15 cellular contexts compared by ENCODE assay signal in the genomic region with DNA sequence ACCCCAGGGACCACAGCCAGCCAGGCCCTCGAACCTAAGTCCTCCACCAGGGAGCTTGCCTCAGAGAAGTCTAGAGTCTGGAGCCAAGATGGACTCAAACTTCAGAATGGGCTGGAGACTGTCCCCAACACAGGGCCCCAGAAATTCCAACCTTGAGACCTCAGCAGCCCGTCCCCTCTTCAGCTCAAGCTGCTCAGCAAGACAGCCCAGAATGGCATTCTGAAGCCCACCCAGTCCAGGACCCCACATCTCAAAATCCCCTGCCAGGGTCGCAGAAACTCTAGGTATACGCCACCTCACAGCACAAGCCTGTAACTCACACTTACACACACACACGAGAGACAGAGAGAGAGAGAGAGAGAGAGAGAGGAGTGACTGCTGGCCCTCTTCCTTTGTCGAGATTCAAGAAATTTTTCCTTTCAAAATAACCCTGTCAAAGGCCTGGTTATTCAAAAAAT. TPM values are rescaled to one million over a fixed set of nuclear protein-coding genes. Genes with fewer than 3 reads are reported as not detected.
DNase-seq lines count a peak whose midpoint lies in the region; ATAC-seq and TF ChIP-seq lines count a peak whose summit lies in the region.
"Had no signal": no experiment of that assay in that cellular context is flagged by ENCODE, and none has a peak within 500 bp of the region (broad histone marks: within the 10 kb centered on the region; RNA-seq: fewer than 3 reads in every experiment).

No MANE protein-coding gene starts in this region.

- H3K4me3 ChIP-seq in IMR-90 (ENCODE audit: insufficient read depth, low read depth, low read length) = no peak overlapping the region
- no peak overlapping the region for H3K4me3 ChIP-seq in mucosa of rectum (ENCODE audit: low read length in 2 of 2)
- H3K4me3 ChIP-seq in stomach = no peak overlapping the region

- peak overlapping the region; percentile 92 for H4K91ac ChIP-seq in IMR-90 (ENCODE audit: insufficient read depth, low read depth, low read length)

- CTCF ChIA-PET in IMR-90 (lab: Yijun Ruan, JAX) = interaction anchor here (0.6 to 2.4 kb wide), 15 partner anchors 9 to 183 kb away, joined by 3 to 18 read pairs (median 3); partner anchors contain the start of gene ABCB8

- H3K79me1 ChIP-seq in IMR-90 (ENCODE audit: low read depth in 1 of 2, low read length in 2 of 2) = no peaks in the 10 kb centered on the region

- H3K36me3 ChIP-seq in IMR-90 (ENCODE audit: control insufficient read depth, insufficient read depth, low read length) (no peaks in the 10 kb centered on the region; the same call in 1 of the 2 replicates), mucosa of rectum (ENCODE audit: control insufficient read depth in 2 of 2, insufficient read depth in 2 of 2, low read length in 2 of 2) (no peaks in the 10 kb centered on the region), stomach (no peaks in the 10 kb centered on the region)

- DNase-seq in IMR-90 = no peak
- DNase-seq in chondrocyte (ENCODE audit: low spot score) = no peak
- no peak for DNase-seq in stomach
- no peak for DNase-seq in NCI-H69 (lab: John Stamatoyannopoulos, UW)
- DNase-seq in NCI-H1436 (lab: John Stamatoyannopoulos, UW) = no peak
- DNase-seq: KG1, NCI-H1048, NCI-H510A treated with DMSO at 0.1 percent for 48 hours, SIG-M5 had no signal

- H3K4me3 Mint-ChIP-seq in chondrocyte (ENCODE audit: unreplicated experiment) = no peak overlapping the region
- H3K4me3 Mint-ChIP-seq: central memory CD8-positive, alpha-beta T cell; H9; T-helper 2 cell treated with Interferon-gamma antibody and Interleukin-4, amounts not matched to agents 5 μg/mL and 100 μg/mL, for 36 hours had no signal

- H2AK9ac ChIP-seq in IMR-90 (replicated peaks; ENCODE audit: low read depth, low read length, poor library complexity) = peak overlapping the region; percentile 6

- peak overlapping the region; percentile 66 for H2BK120ac ChIP-seq in IMR-90 (ENCODE audit: low read depth, low read length)

- peak overlapping the region; percentile 50 for H3K27ac Mint-ChIP-seq in chondrocyte (ENCODE audit: unreplicated experiment)
- H3K27ac Mint-ChIP-seq: T-helper 2 cell treated with Interferon-gamma antibody and Interleukin-4, amounts not matched to agents 5 μg/mL and 100 μg/mL, for 36 hours had no signal

- H3K9me1 ChIP-seq in IMR-90 (ENCODE audit: insufficient read depth, low read length) = no peaks in the 10 kb centered on the region

- peak overlapping the region; percentile 45; the same call in 1 of the 2 replicates for H3K23ac ChIP-seq in IMR-90 (ENCODE audit: low read depth, low read length)

- H3K27ac ChIP-seq in IMR-90 (ENCODE audit: insufficient read depth, low read length) = peak overlapping the region; percentile 79
- H3K27ac ChIP-seq in mucosa of rectum (ENCODE audit: low read depth in 2 of 2, low read length in 2 of 2) = peak overlapping the region; percentile 26 to 52
- peak overlapping the region in 4 of 5 donors; percentile 69 to 80 (median 74) for H3K27ac ChIP-seq in stomach

- H3K14ac ChIP-seq in IMR-90 (replicated peaks; ENCODE audit: low read depth, low read length) = peak overlapping the region; percentile 73; the same call in 1 of the 2 replicates

- H3K4me1 Mint-ChIP-seq in chondrocyte (ENCODE audit: low read depth) = peaks cover 21% of the 10 kb centered on the region

- POLR2A ChIA-PET in IMR-90 (lab: Charles Lee; ENCODE audit: unreplicated experiment) = no interaction called here

- H3K9me3 Mint-ChIP-seq in chondrocyte (ENCODE audit: low read depth) = no peaks in the 10 kb centered on the region
- H3K9me3 Mint-ChIP-seq: central memory CD8-positive, alpha-beta T cell; H9; T-helper 2 cell treated with Interferon-gamma antibody and Interleukin-4, amounts not matched to agents 5 μg/mL and 100 μg/mL, for 36 hours had no signal

- TF ChIP-seq CTCF in IMR-90 (conservative IDR thresholded peaks at IDR 0.05; ENCODE audit: low read depth, low read length) (no peak), chondrocyte (IDR thresholded peaks at IDR 0.05) (no peak), stomach (IDR thresholded peaks at IDR 0.05) (no peak)

- H4K20me1 ChIP-seq in IMR-90 (ENCODE audit: insufficient read depth, low read length) = no peaks in the 10 kb centered on the region

- dilution Hi-C loops in IMR-90 (cut with HindIII; ENCODE audit: low sequenced_read_pairs, unreplicated experiment) = no loop called here

- no peak overlapping the region for H3K4me2 ChIP-seq in IMR-90 (ENCODE audit: low read depth, low read length)

- no peaks in the 10 kb centered on the region; the same call in 1 of the 2 replicates for H3K27me3 ChIP-seq in IMR-90 (ENCODE audit: control insufficient read depth, insufficient read depth, low read length)
- no peaks in the 10 kb centered on the region for H3K27me3 ChIP-seq in mucosa of rectum (ENCODE audit: control insufficient read depth in 2 of 2, insufficient read depth in 2 of 2, low read length in 2 of 2)
- peaks cover 0 to 55% (median 29%) of the 10 kb centered on the region in 3 donors for H3K27me3 ChIP-seq in stomach
- H3K27me3 ChIP-seq: BE2C had no signal

- no peak for TF ChIP-seq POLR2A in IMR-90 (IDR thresholded peaks at IDR 0.05; ENCODE audit: low read depth, low read length)
- TF ChIP-seq POLR2A in stomach (IDR thresholded peaks at IDR 0.05) = no peak

- H4K8ac ChIP-seq in IMR-90 (ENCODE audit: low read depth in 2 of 2, low read length in 2 of 2) = peak overlapping the region; percentile 78 to 85

- no peak overlapping the region for H2BK15ac ChIP-seq in IMR-90 (ENCODE audit: low read depth, low read length)

- H3K4me1 ChIP-seq in IMR-90 (ENCODE audit: control insufficient read depth, insufficient read depth, low read length) (peaks cover 13% of the 10 kb centered on the region; the same call in 1 of the 2 replicates), mucosa of rectum (ENCODE audit: control insufficient read depth in 2 of 2, insufficient read depth in 2 of 2, low read length in 2 of 2) (no peaks in the 10 kb centered on the region), stomach (peaks cover 0 to 69% (median 38%) of the 10 kb centered on the region in 4 donors)

- H3K9me3 ChIP-seq in IMR-90 (ENCODE audit: control insufficient read depth, insufficient read depth, low read length) (no peaks in the 10 kb centered on the region), mucosa of rectum (ENCODE audit: control insufficient read depth in 2 of 2, low read length in 2 of 2) (no peaks in the 10 kb centered on the region), stomach (no peaks in the 10 kb centered on the region)
- H3K9me3 ChIP-seq: BE2C had no signal

- peak; percentile 7 for ATAC-seq in IMR-90 (ENCODE audit: low read depth)
- no peak for ATAC-seq in HG03460 (IDR thresholded peaks at IDR 0.05; ENCODE audit: unreplicated experiment)

- no peak for TF ChIP-seq RAD21 in IMR-90 (IDR thresholded peaks at IDR 0.05; ENCODE audit: low read length)

- in situ Hi-C loops in IMR-90 (cut with MboI; ENCODE audit: low sequenced_read_pairs) = no loop called here

- peak overlapping the region; percentile 46 for H3K56ac ChIP-seq in IMR-90 (ENCODE audit: extremely low read depth, insufficient read depth, low read length)

- WGBS in IMR-90 (ENCODE audit: extremely low coverage in 2 of 2, insufficient read length in 1 of 2), 2 experiments = 0% methylated on average over 1 of the region's 6 CpGs; no CpG with 5 or more reads in 1 of the 2 experiments
- WGBS in stomach, 5 donors = 36 to 48% (median 41%) methylated on average over 5 to 6 of the region's 6 CpGs

- peak overlapping the region; percentile 71 for H3K4ac ChIP-seq in IMR-90 (ENCODE audit: low read depth, low read length)

- intact Hi-C loops in IMR-90 (cut with micrococcal nuclease) = loop anchor here (1.0 to 2.0 kb wide), 4 partner anchors 56 to 210 kb away; no protein-coding TSS in a partner anchor
- intact Hi-C loops in stomach (cut with DNase I; ENCODE audit: low total_unique reads) = no loop called here

- H2AFZ ChIP-seq in IMR-90 (replicated peaks; ENCODE audit: low read length, poor library complexity) = peak overlapping the region; percentile 61

- peaks cover 16% of the 10 kb centered on the region for H3K27me3 Mint-ChIP-seq in chondrocyte (ENCODE audit: low read depth)

- peak overlapping the region; percentile 63; the same call in 1 of the 2 replicates for H3K18ac ChIP-seq in IMR-90 (ENCODE audit: low read depth, low read length)

- peak overlapping the region; percentile 86 for H4K5ac ChIP-seq in IMR-90 (ENCODE audit: low read depth, low read length)

- no TSS peak for BruUV-seq in IMR-90 (replicated peaks; lab: Mats Ljungman, UMichigan)

- no peak overlapping the region for H2BK5ac ChIP-seq in IMR-90 (ENCODE audit: low read depth, low read length, poor library complexity, severe bottlenecking)

- peak overlapping the region; percentile 22; the same call in 1 of the 2 replicates for H2AK5ac ChIP-seq in IMR-90 (ENCODE audit: low read depth, low read length)

- no peak for TF ChIP-seq EP300 in stomach (IDR thresholded peaks at IDR 0.05)

- H3K9ac ChIP-seq in IMR-90 (ENCODE audit: low read depth, low read length) = peak overlapping the region; percentile 61
- no peak overlapping the region for H3K9ac ChIP-seq in mucosa of rectum (ENCODE audit: low read depth in 1 of 2, low read length in 2 of 2)

- H3K36me3 Mint-ChIP-seq in chondrocyte (ENCODE audit: low read depth) = no peaks in the 10 kb centered on the region

- peak overlapping the region; percentile 64 for H2BK20ac ChIP-seq in IMR-90 (ENCODE audit: low read depth, low read length)

TF ChIP-seq in IMR-90, 13 proteins besides CTCF, POLR2A, EP300 and RAD21 (continues in another document):
- TF ChIP-seq NFE2L2 (IDR thresholded peaks at IDR 0.05; ENCODE audit: low read depth, low read length) (no peak), FOS (IDR thresholded peaks at IDR 0.05; ENCODE audit: low read depth, low read length) (no peak), RFX5 (IDR thresholded peaks at IDR 0.05; ENCODE audit: low read depth, low read length) (no peak)

RNA-seq across cellular contexts. Expression of gene KCNH2, which starts 15.8 kb away (rescaled TPM):
- total RNA-seq in IMR-90 (2012; rRNA removed) = 0.56 and 0.90 TPM in 2 replicates
- 1.6 and 2.1 TPM in 2 replicates for polyA plus RNA-seq in IMR-90 (2012; rRNA removed)
- 0.74 and 2.5 TPM in 2 replicates for polyA plus RNA-seq in IMR-90 (2012; cell fraction: cytosol; rRNA removed)
- 1.2 and 2.0 TPM in 2 replicates for polyA plus RNA-seq in IMR-90 (2012; cell fraction: nucleus; rRNA removed; ENCODE audit: low replicate concordance)
- total RNA-seq in chondrocyte = 0.19 to 0.33 TPM (median 0.30 TPM) in 3 replicates
- total RNA-seq in stomach = 10 to 100 TPM in 2 of 5 donors, 1 to 10 TPM in 3; 4.5 to 77.7 (median 8.8) TPM
- 10 to 100 TPM in 1 of 3 donors, 1 to 10 TPM in 2; 4.0 to 13.4 (median 4.2) TPM for polyA plus RNA-seq in stomach

RNA-seq across cellular contexts. Expression of gene NOS3, which starts 28.5 kb away (rescaled TPM):
- 0.28 and 0.72 TPM in 2 replicates for total RNA-seq in IMR-90 (2012; rRNA removed)
- polyA plus RNA-seq in IMR-90 (2012; rRNA removed) = 2.0 and 2.9 TPM in 2 replicates
- 1.2 and 1.9 TPM in 2 replicates for polyA plus RNA-seq in IMR-90 (2012; cell fraction: cytosol; rRNA removed)
- 1.0 and 3.3 TPM in 2 replicates for polyA plus RNA-seq in IMR-90 (2012; cell fraction: nucleus; rRNA removed; ENCODE audit: low replicate concordance)
- not detected in 3 replicates for total RNA-seq in chondrocyte
- total RNA-seq in stomach = 10 to 100 TPM in 3 of 5 donors, 1 to 10 TPM in 2; 6.2 to 45.1 (median 27.7) TPM
- polyA plus RNA-seq in stomach = 1 to 10 TPM; 2.5 to 5.3 (median 4.4) TPM
